ENCODE assay signal across 33 cellular contexts in the genomic region with DNA sequence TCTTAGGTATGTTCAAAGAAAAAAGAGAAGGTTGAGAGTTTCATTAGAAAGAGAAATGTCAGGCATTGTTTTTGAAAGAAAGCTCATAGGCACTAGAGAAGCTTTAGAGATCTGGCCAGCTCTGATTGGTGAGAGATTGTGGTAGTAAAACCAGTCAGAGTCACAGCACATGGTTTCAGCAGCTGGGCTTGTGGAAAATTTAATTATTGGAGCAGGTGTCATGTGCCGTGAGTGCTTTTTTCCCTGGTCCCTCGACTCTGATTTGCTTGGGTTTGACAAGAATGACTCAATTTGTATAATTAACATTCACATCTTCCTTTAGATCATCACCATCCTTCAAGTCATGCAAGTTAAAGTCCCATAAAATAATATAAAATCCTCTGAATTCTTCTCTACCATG.
"Had no signal": no experiment of that assay in that cellular context is flagged by ENCODE, and none has a peak within 500 bp of the region (broad histone marks: within the 10 kb centered on the region; RNA-seq: fewer than 3 reads in every experiment).

No MANE protein-coding gene starts in this region.

- H3K4me3 ChIP-seq: ascending aorta, breast epithelium, cardiac muscle cell, colonic mucosa, dorsolateral prefrontal cortex, esophagus muscularis mucosa, gastroesophageal sphincter had no signal

- H3K4me1 Mint-ChIP-seq: activated CD4-positive, alpha-beta memory T cell treated with anti-CD3 and anti-CD28 coated beads, Interleukin-2, amount 10 ng/mL, durations not matched to agents 7 days and 5 days; activated naive CD4-positive, alpha-beta T cell treated with anti-CD3 and anti-CD28 coated beads, Interleukin-2, amount 10 ng/mL, durations not matched to agents 7 days and 5 days; activated naive CD8-positive, alpha-beta T cell treated with anti-CD3 and anti-CD28 coated beads, Interleukin-2, amount 10 ng/mL, durations not matched to agents 7 days and 5 days had no signal

- H3K27me3 ChIP-seq: ascending aorta, breast epithelium, cardiac muscle cell, colonic mucosa, dorsolateral prefrontal cortex, esophagus muscularis mucosa, gastroesophageal sphincter had no signal

- ATAC-seq: activated naive CD4-positive, alpha-beta T cell treated with anti-CD3 and anti-CD28 coated beads, Interleukin-2, amount 50 U/mL, for 72 hours; foreskin keratinocyte; gastroesophageal sphincter; WTC11 had no signal

- H3K9me3 ChIP-seq: ascending aorta, breast epithelium, colonic mucosa, esophagus muscularis mucosa, gastroesophageal sphincter had no signal

- H3K27ac Mint-ChIP-seq: activated CD4-positive, alpha-beta memory T cell treated with anti-CD3 and anti-CD28 coated beads, Interleukin-2, amount 10 ng/mL, durations not matched to agents 7 days and 5 days; activated CD4-positive, alpha-beta T cell treated with anti-CD3 and anti-CD28 coated beads, Interleukin-2, amount 10 ng/mL, durations not matched to agents 7 days and 5 days; activated naive CD4-positive, alpha-beta T cell treated with anti-CD3 and anti-CD28 coated beads, Interleukin-2, amount 10 ng/mL, durations not matched to agents 7 days and 5 days; activated naive CD4-positive, alpha-beta T cell treated with anti-CD3 and anti-CD28 coated beads, Interleukin-2, amount 50 U/mL, for 72 hours; activated naive CD8-positive, alpha-beta T cell treated with anti-CD3 and anti-CD28 coated beads, Interleukin-2, amount 10 ng/mL, durations not matched to agents 7 days and 5 days; activated T-cell treated with anti-CD3 and anti-CD28 coated beads, Interleukin-2, amount 50 U/mL, for 24 hours; activated T-helper 1 cell treated with anti-CD3 and anti-CD28 coated beads, Interleukin-12 subunit alpha, Interleukin-12 subunit beta, Interleukin-2, Interleukin-4 antibody, amounts not matched to agents 30 ng/mL and 10 ng/mL and 1 ng/mL, durations not matched to agents 14 hours and 24 hours and 36 hours; brain; dendritic cell treated with granulocyte-macrophage colony-stimulating factor and Interleukin-4, amounts not matched to agents 40 ng/mL and 50 ng/mL, for 4 days; WTC11 had no signal

- H3K27me3 Mint-ChIP-seq: activated naive CD8-positive, alpha-beta T cell treated with anti-CD3 and anti-CD28 coated beads, Interleukin-2, amount 10 ng/mL, durations not matched to agents 7 days and 5 days had no signal

- H3K4me1 ChIP-seq: ascending aorta, breast epithelium, colonic mucosa, foreskin keratinocyte had no signal

- H3K4me3 Mint-ChIP-seq: activated CD4-positive, alpha-beta memory T cell treated with anti-CD3 and anti-CD28 coated beads, Interleukin-2, amount 10 ng/mL, durations not matched to agents 7 days and 5 days; activated CD4-positive, alpha-beta T cell treated with anti-CD3 and anti-CD28 coated beads, Interleukin-2, amount 10 ng/mL, durations not matched to agents 7 days and 5 days; activated naive CD4-positive, alpha-beta T cell treated with anti-CD3 and anti-CD28 coated beads, Interleukin-2, amount 10 ng/mL, durations not matched to agents 7 days and 5 days; activated naive CD8-positive, alpha-beta T cell treated with anti-CD3 and anti-CD28 coated beads, Interleukin-2, amount 10 ng/mL, durations not matched to agents 7 days and 5 days; activated T-cell treated with anti-CD3 and anti-CD28 coated beads, Interleukin-2, amount 50 U/mL, for 24 hours; activated T-helper 1 cell treated with anti-CD3 and anti-CD28 coated beads, Interleukin-12 subunit alpha, Interleukin-12 subunit beta, Interleukin-2, Interleukin-4 antibody, amounts not matched to agents 30 ng/mL and 10 ng/mL and 1 ng/mL, durations not matched to agents 14 hours and 24 hours and 36 hours; brain; dendritic cell treated with granulocyte-macrophage colony-stimulating factor and Interleukin-4, amounts not matched to agents 40 ng/mL and 50 ng/mL, for 4 days; WTC11 had no signal

- H3K27ac ChIP-seq: ascending aorta, breast epithelium, cardiac muscle cell, colonic mucosa, dorsolateral prefrontal cortex, esophagus muscularis mucosa, foreskin keratinocyte, gastroesophageal sphincter, VCaP had no signal

- H3K36me3 ChIP-seq: ascending aorta, breast epithelium, cardiac muscle cell, colonic mucosa, esophagus muscularis mucosa, gastroesophageal sphincter had no signal

- H3K36me3 Mint-ChIP-seq: activated naive CD4-positive, alpha-beta T cell treated with anti-CD3 and anti-CD28 coated beads, Interleukin-2, amount 10 ng/mL, durations not matched to agents 7 days and 5 days; activated naive CD8-positive, alpha-beta T cell treated with anti-CD3 and anti-CD28 coated beads, Interleukin-2, amount 10 ng/mL, durations not matched to agents 7 days and 5 days; brain; WTC11 had no signal

- H3K9me3 Mint-ChIP-seq: activated CD4-positive, alpha-beta T cell treated with anti-CD3 and anti-CD28 coated beads, Interleukin-2, amount 10 ng/mL, durations not matched to agents 7 days and 5 days; activated naive CD4-positive, alpha-beta T cell treated with anti-CD3 and anti-CD28 coated beads, Interleukin-2, amount 10 ng/mL, durations not matched to agents 7 days and 5 days; activated T-cell treated with anti-CD3 and anti-CD28 coated beads, Interleukin-2, amount 50 U/mL, for 24 hours; activated T-helper 1 cell treated with anti-CD3 and anti-CD28 coated beads, Interleukin-12 subunit alpha, Interleukin-12 subunit beta, Interleukin-2, Interleukin-4 antibody, amounts not matched to agents 30 ng/mL and 10 ng/mL and 1 ng/mL, durations not matched to agents 14 hours and 24 hours and 36 hours; dendritic cell treated with granulocyte-macrophage colony-stimulating factor and Interleukin-4, amounts not matched to agents 40 ng/mL and 50 ng/mL, for 4 days had no signal

- DNase-seq: activated CD4-positive, alpha-beta memory T cell treated with anti-CD3 and anti-CD28 coated beads, Interleukin-2, amount 10 ng/mL, durations not matched to agents 7 days and 5 days; activated CD4-positive, alpha-beta T cell treated with anti-CD3 and anti-CD28 coated beads for 1 hour; activated CD4-positive, alpha-beta T cell treated with anti-CD3 and anti-CD28 coated beads for 4 hours; activated CD4-positive, alpha-beta T cell treated with anti-CD3 and anti-CD28 coated beads, Interleukin-2, amount 10 ng/mL, durations not matched to agents 7 days and 5 days; activated CD4-positive, alpha-beta T cell treated with anti-CD3 and anti-CD28 coated beads, Interleukin-2, amount 50 U/mL, for 4 hours; activated CD8-positive, alpha-beta memory T cell treated with anti-CD3 and anti-CD28 coated beads, Interleukin-2, amount 50 U/mL, for 48 hours; activated gamma-delta T cell; activated naive CD4-positive, alpha-beta T cell; activated naive CD4-positive, alpha-beta T cell treated with anti-CD3 and anti-CD28 coated beads, Interleukin-2, amount 10 ng/mL, durations not matched to agents 7 days and 5 days; activated naive CD8-positive, alpha-beta T cell treated with anti-CD3 and anti-CD28 coated beads, Interleukin-2, amount 10 ng/mL, durations not matched to agents 7 days and 5 days; activated T-cell treated with anti-CD3 and anti-CD28 coated beads for 4 hours; activated T-cell treated with anti-CD3 and anti-CD28 coated beads, Interleukin-2, amount 50 U/mL, for 24 hours; central memory CD4-positive, alpha-beta T cell; cerebellar nuclear complex; colonic mucosa; dorsolateral prefrontal cortex; effector memory CD4-positive, alpha-beta T cell; erythroblast; foreskin keratinocyte; head of caudate nucleus; hippocampal formation; T-helper 2 cell had no signal
